ENCODE assay signal across 8 cellular contexts in the genomic region with DNA sequence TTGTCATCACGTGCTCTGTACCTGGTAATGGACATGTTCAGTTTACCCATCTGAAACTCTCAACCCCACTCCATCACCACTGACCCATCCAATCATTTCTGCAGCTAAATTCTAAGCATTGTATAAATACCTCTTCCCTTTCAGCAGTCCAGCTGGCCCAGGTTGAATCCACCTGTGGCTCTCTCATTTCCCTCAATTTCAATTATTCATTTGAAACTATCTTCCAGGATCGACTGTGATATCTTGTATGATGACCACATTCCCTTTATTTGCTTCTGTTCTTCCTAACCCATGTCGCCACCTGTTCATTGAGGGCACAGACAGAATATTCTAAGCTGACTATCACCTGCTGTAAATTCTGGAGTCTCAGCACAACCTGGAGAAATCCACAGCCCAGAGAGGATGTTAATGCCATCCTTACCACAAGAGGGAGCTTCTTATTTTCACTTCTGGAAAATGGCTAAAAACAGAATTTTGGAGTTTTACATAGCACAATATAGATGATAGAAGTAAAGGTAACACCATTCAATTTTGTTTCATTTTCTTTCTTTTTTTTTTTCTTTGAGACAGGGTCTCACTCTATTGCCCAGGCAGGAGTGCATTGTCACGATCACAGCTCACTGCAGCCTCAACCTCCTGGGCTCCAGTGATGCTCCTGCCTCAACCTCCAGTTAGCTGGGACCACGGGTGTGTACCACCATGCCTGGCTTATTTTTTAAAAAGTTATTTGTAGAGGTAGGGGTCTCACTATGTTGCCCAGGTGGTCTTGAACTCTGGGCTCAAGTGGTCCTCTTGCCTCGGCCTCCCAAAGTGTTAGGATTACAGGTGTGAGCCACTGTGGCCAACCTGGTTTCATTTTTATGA. TPM values are rescaled to one million over a fixed set of nuclear protein-coding genes. Genes with fewer than 3 reads are reported as not detected.
DNase-seq lines count a peak whose midpoint lies in the region; ATAC-seq, FAIRE-seq and TF ChIP-seq lines count a peak whose summit lies in the region.

No MANE protein-coding gene starts in this region.

- no peak overlapping the region for H3K4me3 ChIP-seq in fibroblast of villous mesenchyme (ENCODE audit: low read depth, low read length)
- H3K4me3 ChIP-seq in stomach, result no peak overlapping the region

- no peaks in the 10 kb centered on the region for H3K36me3 ChIP-seq in stomach

- H3K27me3 ChIP-seq in stomach, result no peaks in the 10 kb centered on the region

- no peak for TF ChIP-seq POLR2A in stomach (IDR thresholded peaks at IDR 0.05)

- H3K27ac ChIP-seq in stomach, result no peak overlapping the region

- peaks cover 2 to 4% (median 2%) of the 10 kb centered on the region in 4 donors for H3K4me1 ChIP-seq in stomach

- TF ChIP-seq CTCF in D721Med (IDR thresholded peaks at IDR 0.05; ENCODE audit: insufficient read depth, missing control alignments), result peak; percentile 64
- TF ChIP-seq CTCF in fibroblast of villous mesenchyme (IDR thresholded peaks at IDR 0.05; ENCODE audit: insufficient read depth, low read depth, low read length), result peak; percentile 74
- TF ChIP-seq CTCF in stomach (IDR thresholded peaks at IDR 0.05), result peak in 4 of 7 experiments; percentile 64 to 72 (median 66)

- ATAC-seq in GM21526 (IDR thresholded peaks at IDR 0.05; ENCODE audit: low FRiP score, unreplicated experiment), result no peak
- ATAC-seq in GM21528 (IDR thresholded peaks at IDR 0.05; ENCODE audit: low FRiP score, unreplicated experiment), result no peak

- FAIRE-seq in D721Med (lab: Jason Lieb, UNC), result peak; percentile 93

- DNase-seq in D721Med (ENCODE audit: insufficient read length, low spot score) (no peak), HT1080 (ENCODE audit: low read depth) (peak; percentile 6), SKM-1 treated with dmso at 0.1 percent for 144 hours (lab: John Stamatoyannopoulos, UW; ENCODE audit: unreplicated experiment) (peak; percentile 30), fibroblast of villous mesenchyme (ENCODE audit: low read depth) (peak; percentile 44), stomach (no peak)
- no peak for DNase-seq in activated CD4-positive, alpha-beta T cell treated with anti-CD3 and anti-CD28 coated beads, Interleukin-2, amount 50 U/mL, for 48 hours

- 62 to 69% (median 67%) methylated on average over 6 of the region's 6 CpGs for WGBS in stomach, 5 donors

- no peak for TF ChIP-seq EP300 in stomach (IDR thresholded peaks at IDR 0.05)

- intact Hi-C loops in stomach (cut with DNase I; ENCODE audit: low total_unique reads), result no loop called here

- no peaks in the 10 kb centered on the region for H3K9me3 ChIP-seq in stomach

RNA-seq across cellular contexts. Expression of a gene that starts 38.6 kb away (rescaled TPM):
- 2.7 and 4.1 TPM in 2 replicates for total RNA-seq in HT1080 (2014; rRNA removed; shearing (Covaris generic))
- 1.6 and 2.0 TPM in 2 replicates for polyA plus RNA-seq in HT1080 (2015; cell fraction: cytosol; rRNA removed)
- 3.3 and 3.5 TPM in 2 replicates for polyA plus RNA-seq in HT1080 (2015; cell fraction: nucleus; rRNA removed)
- total RNA-seq in fibroblast of villous mesenchyme (5.2 and 5.6 TPM in 2 replicates), stomach (10 to 100 TPM in 1 of 5 donors, 1 to 10 TPM in 4; 1.2 to 19.3 (median 5.8) TPM)
- polyA plus RNA-seq in stomach, result 1 to 10 TPM; 3.1 to 4.6 (median 4.3) TPM

Comparison
In these comparisons a context has a peak if more than half of its experiments do, and no peak if none do; other contexts are left out.
1. DNase-seq: peak in HT1080 (single experiment), SKM-1 treated with dmso at 0.1 percent for 144 hours (single experiment) and fibroblast of villous mesenchyme (single experiment); none in D721Med (single experiment), stomach (single experiment) and activated CD4-positive, alpha-beta T cell treated with anti-CD3 and anti-CD28 coated beads, Interleukin-2, amount 50 U/mL, for 48 hours (0 of 2).
2. Peak in every context shown above with its lines, with median percentiles within 50 percentile points of each other: CTCF ChIP-seq.